1 cellular context compared by ENCODE assay signal in the genomic region with DNA sequence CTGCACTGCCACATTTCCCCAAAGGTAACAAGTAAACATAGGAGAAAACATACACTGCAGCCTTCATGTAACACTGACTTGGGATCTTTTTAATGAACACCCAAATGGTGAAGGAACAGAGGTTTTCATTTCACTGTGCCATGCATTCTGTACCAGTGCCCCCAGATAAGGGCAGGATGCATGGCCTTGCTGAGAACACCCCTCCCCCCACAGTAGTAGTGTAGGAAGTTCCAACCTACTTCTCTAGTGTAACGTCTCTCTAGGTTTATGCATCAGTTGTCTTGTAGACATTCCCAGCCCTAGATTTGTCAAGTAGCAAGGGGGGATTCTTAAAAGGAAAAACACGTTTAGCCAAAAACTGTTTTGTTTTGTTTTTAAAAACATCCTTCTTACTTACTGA.
TF ChIP-seq lines count a peak whose summit lies in the region.

No MANE protein-coding gene starts in this region.

TF ChIP-seq in HepG2, 621 proteins besides CTCF, POLR2A, EP300 and RAD21 (continued from another document):
- peak; percentile 50; the same call in 1 of the 2 replicates for TF ChIP-seq ZNF281 (CRISPR knock-in tag; IDR thresholded peaks at IDR 0.05; ENCODE audit: borderline replicate concordance)
- TF ChIP-seq PHF21A (CRISPR knock-in tag; IDR thresholded peaks at IDR 0.05), result no peak
